9 cellular contexts compared by ENCODE assay signal in genomic region chr2:238847841-238848565, GRCh38. TPM values are rescaled to one million over a fixed set of nuclear protein-coding genes. Genes with fewer than 3 reads are reported as not detected.
DNase-seq lines count a peak whose midpoint lies in the region; ATAC-seq, FAIRE-seq and TF ChIP-seq lines count a peak whose summit lies in the region.
"Had no signal": no experiment of that assay in that cellular context is flagged by ENCODE, and none has a peak within 500 bp of the region (broad histone marks: within the 10 kb centered on the region; RNA-seq: fewer than 3 reads in every experiment).

Gene TWIST2 (plus strand): TSS chr2:238848085. CDS start chr2:238848216, 131 bp downstream.

- H3K9me3 ChIP-seq in duodenal mucosa (ENCODE audit: control insufficient read depth in 1 of 2, low read length in 2 of 2) = no peaks in the 10 kb centered on the region

- H3K4me3 ChIP-seq in duodenal mucosa (ENCODE audit: low read depth in 1 of 2, low read length in 2 of 2) = peak within 1 kb of the TSS; percentile 55 to 60

- H3K36me3 ChIP-seq in duodenal mucosa (ENCODE audit: control insufficient read depth in 1 of 2, insufficient read depth in 2 of 2, low read length in 2 of 2) = no peaks in the 10 kb centered on the region

- H3K27ac ChIP-seq in duodenal mucosa (ENCODE audit: low read depth, low read length) = no peak within 1 kb of the TSS

- no peak for TF ChIP-seq CTCF in D721Med (IDR thresholded peaks at IDR 0.05; ENCODE audit: insufficient read depth, missing control alignments)

- no peaks in the 10 kb centered on the region for H3K4me1 ChIP-seq in duodenal mucosa (ENCODE audit: control insufficient read depth in 1 of 2, insufficient read depth in 2 of 2, low read length in 2 of 2)

- ATAC-seq in HG02678 (IDR thresholded peaks at IDR 0.05; ENCODE audit: unreplicated experiment) = no peak

- DNase-seq in NCI-H748 (lab: John Stamatoyannopoulos, UW; ENCODE audit: unreplicated experiment) (peak; percentile 51), NCI-H748 treated with DMSO at 0.1 percent for 48 hours (lab: John Stamatoyannopoulos, UW) (no peak), medulla oblongata (ENCODE audit: extremely low spot score) (peak; percentile 48), ureter (ENCODE audit: low spot score) (peak; percentile 81), D721Med (ENCODE audit: insufficient read length, low spot score) (no peak)
- DNase-seq in activated naive CD4-positive, alpha-beta T cell (lab: John Stamatoyannopoulos, UW) = no peak

- H3K27me3 ChIP-seq in duodenal mucosa (ENCODE audit: control insufficient read depth in 1 of 2, insufficient read depth in 2 of 2, low read length in 2 of 2) = peaks cover 35 to 56% of the 10 kb centered on the region in 2 donors

- FAIRE-seq in D721Med (lab: Jason Lieb, UNC) = no peak

- H3K9ac ChIP-seq in duodenal mucosa (ENCODE audit: low read depth in 1 of 2, low read length in 2 of 2) = no peak within 1 kb of the TSS

RNA-seq across cellular contexts. Expression of gene TWIST2, which starts in this region (rescaled TPM):
- 12.9 TPM for total RNA-seq in ureter
- total RNA-seq: T-helper 2 cell treated with Interferon-gamma antibody and Interleukin-4, amounts not matched to agents 100 ng/mL and 5 ng/mL, for 36 hours had no signal

Comparison
In these comparisons a context has a peak if more than half of its experiments do, and no peak if none do; other contexts are left out.
1. DNase-seq: peak in NCI-H748 (single experiment), medulla oblongata (single experiment) and ureter (single experiment); none in NCI-H748 treated with DMSO at 0.1 percent for 48 hours (single experiment), D721Med (single experiment) and activated naive CD4-positive, alpha-beta T cell (0 of 4).